In the genomic region with DNA sequence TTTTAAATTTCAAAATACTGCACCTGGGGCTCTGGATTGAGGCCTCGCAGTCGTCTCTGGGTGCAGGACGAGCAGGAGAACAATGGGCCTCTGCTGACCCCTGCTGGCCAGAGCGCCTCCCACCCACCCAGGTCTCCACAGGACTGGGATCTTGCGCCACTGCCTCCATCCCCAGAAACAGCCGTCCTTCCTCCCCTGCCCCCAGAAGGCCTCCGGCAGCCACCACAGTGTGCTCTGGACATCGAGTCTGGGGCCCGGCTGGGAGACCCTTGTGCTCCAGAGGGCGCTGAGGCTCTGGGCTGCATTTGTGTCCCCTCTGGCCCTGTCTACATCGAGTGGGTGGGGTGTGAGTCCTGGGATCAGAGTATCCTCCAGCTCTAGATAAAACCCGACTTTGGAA, we compare ENCODE assay signal across 8 cellular contexts. TPM values are rescaled to one million over a fixed set of nuclear protein-coding genes. Genes with fewer than 3 reads are reported as not detected.
DNase-seq lines count a peak whose midpoint lies in the region; ATAC-seq, FAIRE-seq and TF ChIP-seq lines count a peak whose summit lies in the region.

No MANE protein-coding gene starts in this region.

- no peak overlapping the region for H3K27ac Mint-ChIP-seq in WTC11

- TF ChIP-seq CTCF in A549 (IDR thresholded peaks at IDR 0.05) (peak; percentile 94), WTC11 (IDR thresholded peaks at IDR 0.05) (peak; percentile 83)

- no peak overlapping the region for H3K27ac ChIP-seq in A549

- no peaks in the 10 kb centered on the region; the same call in 1 of the 2 replicates for H3K27me3 Mint-ChIP-seq in WTC11 (ENCODE audit: low read depth)

- no peak for TF ChIP-seq POLR2A in A549 (IDR thresholded peaks at IDR 0.05; ENCODE audit: low read length)

- H3K36me3 Mint-ChIP-seq in WTC11: no peaks in the 10 kb centered on the region; the same call in none of the 2 replicates

- FAIRE-seq in A549 (lab: Jason Lieb, UNC): no peak

- TF ChIP-seq RAD21 in A549 (conservative IDR thresholded peaks at IDR 0.05 in 1 of 2, IDR thresholded peaks at IDR 0.05 in 1 of 2): peak; percentile 96 to 99

- no peak for TF ChIP-seq EP300 in A549 (IDR thresholded peaks at IDR 0.05)

- H3K4me3 ChIP-seq in A549: no peak overlapping the region

- ATAC-seq in A549 (peak; percentile 95 to 98), GM18502 (IDR thresholded peaks at IDR 0.05; ENCODE audit: poor library complexity, unreplicated experiment) (peak; percentile 53), WTC11 (peak; percentile 76), HG03159 (IDR thresholded peaks at IDR 0.05; ENCODE audit: unreplicated experiment) (no peak)

- H3K4me2 ChIP-seq in A549: peak overlapping the region; percentile 51

- peaks cover 32% of the 10 kb centered on the region for H3K4me1 Mint-ChIP-seq in WTC11

- H3K9me3 Mint-ChIP-seq in WTC11: peaks cover 3% of the 10 kb centered on the region; the same call in 1 of the 2 replicates

- CTCF ChIA-PET in A549 (lab: Yijun Ruan, JAX): interaction anchor here (0.6 to 9.9 kb wide), 81 partner anchors 11 to 1424 kb away, joined by 3 to 274 read pairs (median 4); a partner anchor contains a TSS
- CTCF ChIA-PET in WTC11 (lab: Charles Lee): interaction anchor here (0.9 to 4.7 kb wide), 11 partner anchors 18 to 282 kb away, joined by 3 to 46 read pairs (median 4); a partner anchor contains a TSS

- WGBS in A549 (ENCODE audit: missing lambda C conversion rate): 6% methylated on average over 12 of the region's 12 CpGs

- no peaks in the 10 kb centered on the region for H3K9me3 ChIP-seq in A549

- H3K4me1 ChIP-seq in A549: no peaks in the 10 kb centered on the region

- no peak overlapping the region for H3K4me3 Mint-ChIP-seq in WTC11

- DNase-seq in A549 (ENCODE audit: low read depth in 1 of 2, low spot score in 1 of 2) (peak; percentile 83 to 94), NCI-H1930 (lab: John Stamatoyannopoulos, UW) (peak; percentile 47 to 60), WTC11 (ENCODE audit: low spot score) (peak; percentile 95), T47D (ENCODE audit: low read depth in 1 of 2, low spot score in 1 of 2) (peak; percentile 78 to 79), islet precursor cell (peak; percentile 91)
- peak; percentile 67 to 81 for DNase-seq in stimulated activated CD4-positive, alpha-beta T cell treated with anti-CD3 and anti-CD28 coated beads, Interleukin-15, amount 100 ng/mL, for 48 hours (ENCODE audit: low read depth in 2 of 2)

- in situ Hi-C loops in T47D (cut with HindIII; ENCODE audit: low pct_unique_long_range_greater_than_20kb, low sequenced_read_pairs): no loop called here

- POLR2A ChIA-PET in A549 (lab: Yijun Ruan, JAX) (interaction anchor here (0.7 kb wide), 1 partner anchor 128 kb away, joined by 3 read pairs; no protein-coding TSS in a partner anchor), WTC11 (lab: Charles Lee) (no interaction called here)

TF ChIP-seq in A549, 52 proteins besides CTCF, POLR2A, EP300 and RAD21:
- no peak for TF ChIP-seq POLR2AphosphoS2 (conservative IDR thresholded peaks at IDR 0.05; ENCODE audit: low read length)
- TF ChIP-seq SMC3 (IDR thresholded peaks at IDR 0.05): peak; percentile 98
- TF ChIP-seq CEBPB (IDR thresholded peaks at IDR 0.05): peak; percentile 51 to 76; a peak in 3 of 4 replicates

TF ChIP-seq in WTC11, 78 proteins besides CTCF, POLR2A, EP300 and RAD21 (continues in another document):
- TF ChIP-seq, protein P1, sequence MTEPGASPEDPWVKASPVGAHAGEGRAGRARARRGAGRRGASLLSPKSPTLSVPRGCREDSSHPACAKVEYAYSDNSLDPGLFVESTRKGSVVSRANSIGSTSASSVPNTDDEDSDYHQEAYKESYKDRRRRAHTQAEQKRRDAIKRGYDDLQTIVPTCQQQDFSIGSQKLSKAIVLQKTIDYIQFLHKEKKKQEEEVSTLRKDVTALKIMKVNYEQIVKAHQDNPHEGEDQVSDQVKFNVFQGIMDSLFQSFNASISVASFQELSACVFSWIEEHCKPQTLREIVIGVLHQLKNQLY (CRISPR knock-in tag; IDR thresholded peaks at IDR 0.05): no peak
- TF ChIP-seq HMGA2 (CRISPR knock-in tag; IDR thresholded peaks at IDR 0.05) (no peak), ZNF219 (CRISPR knock-in tag; IDR thresholded peaks at IDR 0.05; ENCODE audit: borderline replicate concordance) (no peak), ESRRA (CRISPR knock-in tag; IDR thresholded peaks at IDR 0.05; ENCODE audit: borderline replicate concordance) (no peak)
- TF ChIP-seq, protein P2, sequence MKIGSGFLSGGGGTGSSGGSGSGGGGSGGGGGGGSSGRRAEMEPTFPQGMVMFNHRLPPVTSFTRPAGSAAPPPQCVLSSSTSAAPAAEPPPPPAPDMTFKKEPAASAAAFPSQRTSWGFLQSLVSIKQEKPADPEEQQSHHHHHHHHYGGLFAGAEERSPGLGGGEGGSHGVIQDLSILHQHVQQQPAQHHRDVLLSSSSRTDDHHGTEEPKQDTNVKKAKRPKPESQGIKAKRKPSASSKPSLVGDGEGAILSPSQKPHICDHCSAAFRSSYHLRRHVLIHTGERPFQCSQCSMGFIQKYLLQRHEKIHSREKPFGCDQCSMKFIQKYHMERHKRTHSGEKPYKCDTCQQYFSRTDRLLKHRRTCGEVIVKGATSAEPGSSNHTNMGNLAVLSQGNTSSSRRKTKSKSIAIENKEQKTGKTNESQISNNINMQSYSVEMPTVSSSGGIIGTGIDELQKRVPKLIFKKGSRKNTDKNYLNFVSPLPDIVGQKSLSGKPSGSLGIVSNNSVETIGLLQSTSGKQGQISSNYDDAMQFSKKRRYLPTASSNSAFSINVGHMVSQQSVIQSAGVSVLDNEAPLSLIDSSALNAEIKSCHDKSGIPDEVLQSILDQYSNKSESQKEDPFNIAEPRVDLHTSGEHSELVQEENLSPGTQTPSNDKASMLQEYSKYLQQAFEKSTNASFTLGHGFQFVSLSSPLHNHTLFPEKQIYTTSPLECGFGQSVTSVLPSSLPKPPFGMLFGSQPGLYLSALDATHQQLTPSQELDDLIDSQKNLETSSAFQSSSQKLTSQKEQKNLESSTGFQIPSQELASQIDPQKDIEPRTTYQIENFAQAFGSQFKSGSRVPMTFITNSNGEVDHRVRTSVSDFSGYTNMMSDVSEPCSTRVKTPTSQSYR (CRISPR knock-in tag; IDR thresholded peaks at IDR 0.05): no peak
- TF ChIP-seq, protein P3, sequence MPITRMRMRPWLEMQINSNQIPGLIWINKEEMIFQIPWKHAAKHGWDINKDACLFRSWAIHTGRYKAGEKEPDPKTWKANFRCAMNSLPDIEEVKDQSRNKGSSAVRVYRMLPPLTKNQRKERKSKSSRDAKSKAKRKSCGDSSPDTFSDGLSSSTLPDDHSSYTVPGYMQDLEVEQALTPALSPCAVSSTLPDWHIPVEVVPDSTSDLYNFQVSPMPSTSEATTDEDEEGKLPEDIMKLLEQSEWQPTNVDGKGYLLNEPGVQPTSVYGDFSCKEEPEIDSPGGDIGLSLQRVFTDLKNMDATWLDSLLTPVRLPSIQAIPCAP (CRISPR knock-in tag; IDR thresholded peaks at IDR 0.05): no peak
- TF ChIP-seq, protein P4, sequence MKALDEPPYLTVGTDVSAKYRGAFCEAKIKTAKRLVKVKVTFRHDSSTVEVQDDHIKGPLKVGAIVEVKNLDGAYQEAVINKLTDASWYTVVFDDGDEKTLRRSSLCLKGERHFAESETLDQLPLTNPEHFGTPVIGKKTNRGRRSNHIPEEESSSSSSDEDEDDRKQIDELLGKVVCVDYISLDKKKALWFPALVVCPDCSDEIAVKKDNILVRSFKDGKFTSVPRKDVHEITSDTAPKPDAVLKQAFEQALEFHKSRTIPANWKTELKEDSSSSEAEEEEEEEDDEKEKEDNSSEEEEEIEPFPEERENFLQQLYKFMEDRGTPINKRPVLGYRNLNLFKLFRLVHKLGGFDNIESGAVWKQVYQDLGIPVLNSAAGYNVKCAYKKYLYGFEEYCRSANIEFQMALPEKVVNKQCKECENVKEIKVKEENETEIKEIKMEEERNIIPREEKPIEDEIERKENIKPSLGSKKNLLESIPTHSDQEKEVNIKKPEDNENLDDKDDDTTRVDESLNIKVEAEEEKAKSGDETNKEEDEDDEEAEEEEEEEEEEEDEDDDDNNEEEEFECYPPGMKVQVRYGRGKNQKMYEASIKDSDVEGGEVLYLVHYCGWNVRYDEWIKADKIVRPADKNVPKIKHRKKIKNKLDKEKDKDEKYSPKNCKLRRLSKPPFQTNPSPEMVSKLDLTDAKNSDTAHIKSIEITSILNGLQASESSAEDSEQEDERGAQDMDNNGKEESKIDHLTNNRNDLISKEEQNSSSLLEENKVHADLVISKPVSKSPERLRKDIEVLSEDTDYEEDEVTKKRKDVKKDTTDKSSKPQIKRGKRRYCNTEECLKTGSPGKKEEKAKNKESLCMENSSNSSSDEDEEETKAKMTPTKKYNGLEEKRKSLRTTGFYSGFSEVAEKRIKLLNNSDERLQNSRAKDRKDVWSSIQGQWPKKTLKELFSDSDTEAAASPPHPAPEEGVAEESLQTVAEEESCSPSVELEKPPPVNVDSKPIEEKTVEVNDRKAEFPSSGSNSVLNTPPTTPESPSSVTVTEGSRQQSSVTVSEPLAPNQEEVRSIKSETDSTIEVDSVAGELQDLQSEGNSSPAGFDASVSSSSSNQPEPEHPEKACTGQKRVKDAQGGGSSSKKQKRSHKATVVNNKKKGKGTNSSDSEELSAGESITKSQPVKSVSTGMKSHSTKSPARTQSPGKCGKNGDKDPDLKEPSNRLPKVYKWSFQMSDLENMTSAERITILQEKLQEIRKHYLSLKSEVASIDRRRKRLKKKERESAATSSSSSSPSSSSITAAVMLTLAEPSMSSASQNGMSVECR (CRISPR knock-in tag; IDR thresholded peaks at IDR 0.05; ENCODE audit: borderline replicate concordance): no peak

RNA-seq across cellular contexts. Expression of a gene that starts 6.7 kb away (rescaled TPM):
- polyA plus RNA-seq in A549 (2011; rRNA removed) (0.16 and 0.21 TPM in 2 replicates), A549 (2017; fragmentation: RNase III; extraction: RNeasy Plus Mini Kit Qiagen cat#74134 plus additional on column Dnase treatment) (0.03 to 0.15 TPM (median 0.05 TPM) in 3 replicates)
- polyA plus RNA-seq in A549 (2012; cell fraction: cytosol; rRNA removed): 0.09 and 0.14 TPM in 2 replicates
- 0.48 and 0.59 TPM in 2 replicates for polyA plus RNA-seq in A549 (2012; cell fraction: nucleus; rRNA removed)
- polyA minus RNA-seq in A549 (2011; rRNA and poly(A)+ RNA removed): not detected in 2 replicates
- total RNA-seq in WTC11 (2021): 4.1 to 5.8 TPM (median 5.0 TPM) in 3 replicates

RNA-seq across cellular contexts. Expression of a gene that starts 23.3 kb away (rescaled TPM):
- polyA plus RNA-seq in A549 (2011; rRNA removed) (0.13 and 0.25 TPM in 2 replicates), A549 (2017; fragmentation: RNase III; extraction: RNeasy Plus Mini Kit Qiagen cat#74134 plus additional on column Dnase treatment) (0.05 to 0.07 TPM in 2 of 3 replicates, not detected in the other)
- 0.08 TPM in 1 of 2 replicates, not detected in the other for polyA plus RNA-seq in A549 (2012; cell fraction: cytosol; rRNA removed)
- polyA plus RNA-seq in A549 (2012; cell fraction: nucleus; rRNA removed): 0.05 and 0.11 TPM in 2 replicates
- polyA minus RNA-seq in A549 (2011; rRNA and poly(A)+ RNA removed): 0.12 TPM in 1 of 2 replicates, not detected in the other
- 7.8 to 10.1 TPM (median 9.8 TPM) in 3 replicates for total RNA-seq in WTC11 (2021)

RNA-seq across cellular contexts. Expression of a gene that starts 58.4 kb away (rescaled TPM):
- polyA plus RNA-seq in A549 (2011; rRNA removed) (162 and 177 TPM in 2 replicates), A549 (2017; fragmentation: RNase III; extraction: RNeasy Plus Mini Kit Qiagen cat#74134 plus additional on column Dnase treatment) (143 to 154 TPM (median 144 TPM) in 3 replicates)
- 108 and 112 TPM in 2 replicates for polyA plus RNA-seq in A549 (2012; cell fraction: cytosol; rRNA removed)
- polyA plus RNA-seq in A549 (2012; cell fraction: nucleus; rRNA removed): 56.6 and 82.9 TPM in 2 replicates
- polyA minus RNA-seq in A549 (2011; rRNA and poly(A)+ RNA removed): 73.3 and 77.4 TPM in 2 replicates
- 49.5 to 55.6 TPM (median 50.9 TPM) in 3 replicates for total RNA-seq in WTC11 (2021)
